Comparison of ENCODE assay signal across 6 cellular contexts in genomic region chr1:228109962-228110488, GRCh38. TPM values are rescaled to one million over a fixed set of nuclear protein-coding genes. Genes with fewer than 3 reads are reported as not detected.
A peak's percentile ranks its signal among the peaks of the same experiment; 100 is the strongest.
DNase-seq lines count a peak whose midpoint lies in the region; ATAC-seq and TF ChIP-seq lines count a peak whose summit lies in the region.

No MANE protein-coding gene starts in this region.

- no peak for TF ChIP-seq CTCF in GM23338 (conservative IDR thresholded peaks at IDR 0.05; ENCODE audit: low read depth in 2 of 2)

- H3K27me3 Mint-ChIP-seq in GM23338 (ENCODE audit: insufficient read depth, low read depth, poor library complexity) = peaks cover 17% of the 10 kb centered on the region
- no peaks in the 10 kb centered on the region for H3K27me3 Mint-ChIP-seq in activated T-helper 17 cell treated with anti-CD3 and anti-CD28 coated beads, Interleukin-2, amount 50 U/mL, for 72 hours

- H3K4me1 Mint-ChIP-seq in GM23338 = peaks cover 12% of the 10 kb centered on the region
- H3K4me1 Mint-ChIP-seq in activated T-helper 17 cell treated with anti-CD3 and anti-CD28 coated beads, Interleukin-2, amount 50 U/mL, for 72 hours = peaks cover 5% of the 10 kb centered on the region

- peaks cover 10% of the 10 kb centered on the region; the same call in 1 of the 2 replicates for H3K27me3 ChIP-seq in GM23338 (ENCODE audit: insufficient read depth)

- H3K4me2 ChIP-seq in GM23338 = peak overlapping the region; percentile 76

- H3K9me2 ChIP-seq in GM23338 (ENCODE audit: insufficient read depth) = 0 out of 2 replicates have a peak, but pooled peaks cover 3% of the 10 kb centered on the region

- peak overlapping the region; percentile 95 for H2AFZ ChIP-seq in GM23338

- no peaks in the 10 kb centered on the region for H3K36me3 ChIP-seq in GM23338 (ENCODE audit: insufficient read depth)

- DNase-seq in GM23338 (ENCODE audit: low spot score) = peak; percentile 60
- peak; percentile 36 to 83 for DNase-seq in lung microvascular endothelial cell (ENCODE audit: low read depth in 2 of 2)
- no peak for DNase-seq in NCI-H226
- DNase-seq in NCI-H1694 (lab: John Stamatoyannopoulos, UW) = no peak
- DNase-seq in middle frontal gyrus (ENCODE audit: extremely low spot score, low spot score) = no peak

- ATAC-seq in GM23338 = peak; percentile 13
- no peak for ATAC-seq in activated T-helper 17 cell treated with anti-CD3 and anti-CD28 coated beads, Interleukin-2, amount 50 U/mL, for 72 hours (replicated peaks)

- H3K27ac Mint-ChIP-seq in GM23338 = no peak overlapping the region
- peak overlapping the region; percentile 91 for H3K27ac Mint-ChIP-seq in activated T-helper 17 cell treated with anti-CD3 and anti-CD28 coated beads, Interleukin-2, amount 50 U/mL, for 72 hours

- peaks cover 8% of the 10 kb centered on the region for H3K79me2 ChIP-seq in GM23338 (replicated peaks; ENCODE audit: insufficient read depth)

- peak overlapping the region; percentile 93 for H3K4me3 Mint-ChIP-seq in GM23338
- peak overlapping the region; percentile 90 for H3K4me3 Mint-ChIP-seq in activated T-helper 17 cell treated with anti-CD3 and anti-CD28 coated beads, Interleukin-2, amount 50 U/mL, for 72 hours

- no peaks in the 10 kb centered on the region; the same call in 1 of the 2 replicates for H4K20me1 ChIP-seq in GM23338 (replicated peaks; ENCODE audit: insufficient read depth)

- H3F3A ChIP-seq in GM23338 (replicated peaks; ENCODE audit: low read depth) = no peaks in the 10 kb centered on the region

- H3K27ac ChIP-seq in GM23338 (ENCODE audit: low read depth) = no peak overlapping the region

- H3K4me3 ChIP-seq in GM23338 = peak overlapping the region; percentile 97

- peaks cover 2% of the 10 kb centered on the region; the same call in 2 of the 3 replicates for H3K9me3 Mint-ChIP-seq in GM23338
- H3K9me3 Mint-ChIP-seq in activated T-helper 17 cell treated with anti-CD3 and anti-CD28 coated beads, Interleukin-2, amount 50 U/mL, for 72 hours = no peaks in the 10 kb centered on the region

- H3K36me3 Mint-ChIP-seq in GM23338 (ENCODE audit: low read depth) = peaks cover 8% of the 10 kb centered on the region; the same call in 2 of the 3 replicates
- peaks cover 18% of the 10 kb centered on the region for H3K36me3 Mint-ChIP-seq in activated T-helper 17 cell treated with anti-CD3 and anti-CD28 coated beads, Interleukin-2, amount 50 U/mL, for 72 hours (ENCODE audit: low read depth)

- H3K4me1 ChIP-seq in GM23338 (ENCODE audit: insufficient read depth) = peaks cover 4% of the 10 kb centered on the region; the same call in 1 of the 2 replicates

TF ChIP-seq in GM23338, 12 proteins besides CTCF, POLR2A, EP300 and RAD21 (continues in another document):
- TF ChIP-seq EZH2phosphoT487 (IDR thresholded peaks at IDR 0.05; ENCODE audit: unreplicated experiment) = no peak
- no peak for TF ChIP-seq ZNF331 (CRISPR knock-in tag; IDR thresholded peaks at IDR 0.05; ENCODE audit: low read depth)
- no peak for TF ChIP-seq NANOG (IDR thresholded peaks at IDR 0.05; ENCODE audit: borderline replicate concordance)
- TF ChIP-seq CREB1 (CRISPR knock-in tag; IDR thresholded peaks at IDR 0.05; ENCODE audit: low read depth) = no peak
- no peak for TF ChIP-seq JUNB (IDR thresholded peaks at IDR 0.05; ENCODE audit: unreplicated experiment)
- no peak for TF ChIP-seq ETS1 (IDR thresholded peaks at IDR 0.05)
- no peak for TF ChIP-seq ZNF462 (CRISPR knock-in tag; IDR thresholded peaks at IDR 0.05)

RNA-seq across cellular contexts. Expression of gene MRPL55, which starts 0.9 kb away (rescaled TPM):
- 81.2 and 92.4 TPM in 2 replicates for total RNA-seq in GM23338 (2014; rRNA removed; shearing (Covaris generic))
- 172 and 182 TPM in 2 replicates for polyA plus RNA-seq in GM23338 (2016; fragmentation: Nextera tagmentation; extraction: Ambion mirVana)
- 10 to 100 TPM; 42.3 to 48.6 TPM for total RNA-seq in activated T-helper 17 cell treated with anti-CD3 and anti-CD28 coated beads, Interleukin-2, amount 50 U/mL, for 72 hours
- 35.7 and 47.4 TPM in 2 replicates for total RNA-seq in lung microvascular endothelial cell

RNA-seq across cellular contexts. Expression of gene C1orf35, which starts 6.9 kb away (rescaled TPM):
- 11.3 and 14.0 TPM in 2 replicates for total RNA-seq in GM23338 (2014; rRNA removed; shearing (Covaris generic))
- 67.6 and 75.9 TPM in 2 replicates for polyA plus RNA-seq in GM23338 (2016; fragmentation: Nextera tagmentation; extraction: Ambion mirVana)
- 10 to 100 TPM; 18.3 TPM for total RNA-seq in activated T-helper 17 cell treated with anti-CD3 and anti-CD28 coated beads, Interleukin-2, amount 50 U/mL, for 72 hours
- total RNA-seq in lung microvascular endothelial cell = 6.5 and 8.1 TPM in 2 replicates

RNA-seq across cellular contexts. Expression of gene ARF1, which starts 27.5 kb away (rescaled TPM):
- total RNA-seq in GM23338 (2014; rRNA removed; shearing (Covaris generic)) = 199 and 210 TPM in 2 replicates
- polyA plus RNA-seq in GM23338 (2016; fragmentation: Nextera tagmentation; extraction: Ambion mirVana) = 292 and 306 TPM in 2 replicates
- total RNA-seq in activated T-helper 17 cell treated with anti-CD3 and anti-CD28 coated beads, Interleukin-2, amount 50 U/mL, for 72 hours = 100 to 1,000 TPM; 288 to 364 TPM
- 205 and 292 TPM in 2 replicates for total RNA-seq in lung microvascular endothelial cell

RNA-seq across cellular contexts. Expression of gene GUK1, which starts 30.1 kb away (rescaled TPM):
- 84.0 and 87.5 TPM in 2 replicates for total RNA-seq in GM23338 (2014; rRNA removed; shearing (Covaris generic))
- polyA plus RNA-seq in GM23338 (2016; fragmentation: Nextera tagmentation; extraction: Ambion mirVana) = 104 and 121 TPM in 2 replicates
- total RNA-seq in activated T-helper 17 cell treated with anti-CD3 and anti-CD28 coated beads, Interleukin-2, amount 50 U/mL, for 72 hours = 100 to 1,000 TPM; 284 to 285 TPM
- 590 and 952 TPM in 2 replicates for total RNA-seq in lung microvascular endothelial cell

RNA-seq across cellular contexts. Expression of gene GJC2, which starts 39.7 kb away (rescaled TPM):
- total RNA-seq in GM23338 (2014; rRNA removed; shearing (Covaris generic)) = 0.58 and 1.2 TPM in 2 replicates
- polyA plus RNA-seq in GM23338 (2016; fragmentation: Nextera tagmentation; extraction: Ambion mirVana) = 0.15 and 0.23 TPM in 2 replicates
- under 1 TPM; 0.43 to 0.61 TPM for total RNA-seq in activated T-helper 17 cell treated with anti-CD3 and anti-CD28 coated beads, Interleukin-2, amount 50 U/mL, for 72 hours
- total RNA-seq in lung microvascular endothelial cell = 6.5 and 18.3 TPM in 2 replicates

Comparison
In these comparisons a context has a peak if more than half of its experiments do, and no peak if none do; other contexts are left out.
1. DNase-seq: peak in GM23338 (single experiment) and lung microvascular endothelial cell (2 of 2); none in NCI-H226 (single experiment), NCI-H1694 (single experiment) and middle frontal gyrus (single experiment).